ENCODE assay signal across 1 cellular context in genomic region chr19:49683814-49684250, GRCh38.
TF ChIP-seq lines count a peak whose summit lies in the region.

No MANE protein-coding gene starts in this region.

TF ChIP-seq in K562, 482 proteins besides CTCF, POLR2A, EP300 and RAD21:
- TF ChIP-seq SPI1 (IDR thresholded peaks at IDR 0.05; ENCODE audit: borderline replicate concordance, low read depth, low read length) = no peak
- TF ChIP-seq POLR2AphosphoS5 (IDR thresholded peaks at IDR 0.05; ENCODE audit: control insufficient read depth, insufficient read depth, low read depth, low read length) = peak; percentile 29; the same call in 1 of the 2 replicates
TF ChIP-seq in K562: peak in this region for 1.
